ENCODE assay signal across 1 cellular context in the genomic region with DNA sequence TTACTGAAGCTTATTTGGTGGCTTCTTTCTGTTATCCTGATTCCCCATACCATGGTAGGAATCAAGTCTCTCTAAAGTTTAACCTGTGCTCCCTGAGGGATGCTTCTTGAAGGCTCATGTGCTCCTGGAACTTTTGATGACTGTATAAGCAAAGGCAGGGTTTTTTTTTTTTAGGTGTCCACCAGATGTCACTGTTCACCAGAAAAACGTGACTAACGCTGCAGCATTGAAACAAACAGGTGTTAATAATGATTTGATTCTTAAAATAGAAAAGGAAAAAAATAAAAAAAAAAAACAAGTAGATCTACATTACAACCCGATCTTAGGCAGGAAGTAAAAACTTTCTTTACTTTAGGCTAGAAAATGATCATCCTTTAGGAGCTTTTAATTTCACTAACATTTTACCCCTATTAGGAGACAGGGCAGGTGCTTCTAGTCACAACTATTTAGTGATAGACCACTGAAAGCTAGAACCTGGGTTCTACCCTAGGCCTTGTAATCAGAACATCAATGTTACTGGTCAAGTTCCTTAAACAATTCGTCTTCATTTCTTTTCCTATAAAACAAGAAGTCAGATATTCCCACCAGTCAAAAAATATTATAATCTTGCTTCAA.
TF ChIP-seq lines count a peak whose summit lies in the region.

No MANE protein-coding gene starts in this region.

TF ChIP-seq in H1, 55 proteins besides CTCF, POLR2A, EP300 and RAD21 (continued from another document):
- TF ChIP-seq USF2 (IDR thresholded peaks at IDR 0.05; ENCODE audit: low read length) (no peak), BACH1 (IDR thresholded peaks at IDR 0.05; ENCODE audit: low read length) (no peak), RNF2 (IDR thresholded peaks at IDR 0.05; ENCODE audit: borderline replicate concordance, low read depth, low read length, missing control alignments, poor library complexity, severe bottlenecking) (no peak), JUND (IDR thresholded peaks at IDR 0.05; ENCODE audit: low read length) (no peak), RXRA (IDR thresholded peaks at IDR 0.05; ENCODE audit: insufficient read depth, low read depth, low read length) (no peak), GABPA (IDR thresholded peaks at IDR 0.05; ENCODE audit: borderline replicate concordance, insufficient read depth, low read length) (no peak), BCL11A (IDR thresholded peaks at IDR 0.05; ENCODE audit: low read depth in 2 of 2, low read length in 2 of 2) (no peak), SP4 (IDR thresholded peaks at IDR 0.05; ENCODE audit: low read length) (no peak), ASH2L (IDR thresholded peaks at IDR 0.05; ENCODE audit: low read length) (no peak), BRCA1 (IDR thresholded peaks at IDR 0.05; ENCODE audit: low read depth, low read length) (no peak)
